2 cellular contexts compared by ENCODE assay signal in genomic region chr18:42072407-42072806, GRCh38.
A peak's percentile ranks its signal among the peaks of the same experiment; 100 is the strongest.
TF ChIP-seq lines count a peak whose summit lies in the region.

No MANE protein-coding gene starts in this region.

TF ChIP-seq in HepG2, 621 proteins besides CTCF, POLR2A, EP300 and RAD21:
- TF ChIP-seq ZNF20 (CRISPR knock-in tag; IDR thresholded peaks at IDR 0.05) (no peak), ZNF770 (CRISPR knock-in tag; IDR thresholded peaks at IDR 0.05) (peak; percentile 84; the same call in 1 of the 2 replicates)

TF ChIP-seq in H1, 55 proteins besides CTCF, POLR2A, EP300 and RAD21:
- TF ChIP-seq GABPA (IDR thresholded peaks at IDR 0.05; ENCODE audit: borderline replicate concordance, insufficient read depth, low read length) = no peak
- TF ChIP-seq MAFK (IDR thresholded peaks at IDR 0.05; ENCODE audit: low read depth, low read length) = no peak
- no peak for TF ChIP-seq HDAC6 (IDR thresholded peaks at IDR 0.05; ENCODE audit: low read depth, low read length)
- TF ChIP-seq CHD7 (IDR thresholded peaks at IDR 0.05; ENCODE audit: insufficient replicate concordance, low read length) = no peak
- TF ChIP-seq USF2 (IDR thresholded peaks at IDR 0.05; ENCODE audit: low read length) = no peak
- no peak for TF ChIP-seq YY1 (IDR thresholded peaks at IDR 0.05; ENCODE audit: low read depth, low read length)
- no peak for TF ChIP-seq SIX5 (IDR thresholded peaks at IDR 0.05; ENCODE audit: low read depth, low read length)
- no peak for TF ChIP-seq RXRA (IDR thresholded peaks at IDR 0.05; ENCODE audit: insufficient read depth, low read depth, low read length)
- no peak for TF ChIP-seq CBX5 (IDR thresholded peaks at IDR 0.05; ENCODE audit: low read depth, low read length)
- no peak for TF ChIP-seq BRCA1 (IDR thresholded peaks at IDR 0.05; ENCODE audit: low read depth, low read length)
- TF ChIP-seq KDM4A (IDR thresholded peaks at IDR 0.05; ENCODE audit: low read depth, low read length, severe bottlenecking) = no peak
- TF ChIP-seq JUN (IDR thresholded peaks at IDR 0.05; ENCODE audit: low read depth, low read length) = no peak
TF ChIP-seq in H1: peak in this region for 0.
